In genomic region chr6:139472341-139473038, GRCh38 we compare ENCODE assay signal across 13 cellular contexts.
DNase-seq lines count a peak whose midpoint lies in the region; ATAC-seq and TF ChIP-seq lines count a peak whose summit lies in the region.
"Had no signal": no experiment of that assay in that cellular context is flagged by ENCODE, and none has a peak within 500 bp of the region (broad histone marks: within the 10 kb centered on the region; RNA-seq: fewer than 3 reads in every experiment).

No MANE protein-coding gene starts in this region.

- H3K9me3 ChIP-seq in esophagus muscularis mucosa (no peaks in the 10 kb centered on the region), tibial artery (no peaks in the 10 kb centered on the region), aorta (ENCODE audit: control insufficient read depth, low read length) (no peaks in the 10 kb centered on the region)
- H3K9me3 ChIP-seq: MG63 had no signal

- TF ChIP-seq CTCF in esophagus muscularis mucosa (IDR thresholded peaks at IDR 0.05): no peak
- no peak for TF ChIP-seq CTCF in nephron (IDR thresholded peaks at IDR 0.05; ENCODE audit: unreplicated experiment in 3 of 3)
- TF ChIP-seq CTCF in tibial artery (IDR thresholded peaks at IDR 0.05): no peak

- no peak overlapping the region for H3K4me3 ChIP-seq in esophagus muscularis mucosa
- H3K4me3 ChIP-seq in tibial artery: peak overlapping the region in 1 of 2 donors; percentile 22
- H3K4me3 ChIP-seq in aorta (ENCODE audit: low read length in 2 of 2): peak overlapping the region in 1 of 2 donors; percentile 4
- H3K4me3 ChIP-seq: MG63 had no signal

- no peak for TF ChIP-seq EP300 in esophagus muscularis mucosa (IDR thresholded peaks at IDR 0.05)

- peak; percentile 55 to 87 for DNase-seq in NOMO-1 (lab: John Stamatoyannopoulos, UW; ENCODE audit: unreplicated experiment in 2 of 2)
- no peak for DNase-seq in esophagus muscularis mucosa (ENCODE audit: extremely low spot score)
- no peak for DNase-seq in tibial artery
- DNase-seq in T-helper 2 cell treated with Interferon-gamma antibody and Interleukin-4, amounts not matched to agents 5 μg/mL and 100 μg/mL, for 36 hours (ENCODE audit: low spot score): no peak
- no peak for DNase-seq in aorta
- DNase-seq in HT-29 (ENCODE audit: low spot score): no peak
- DNase-seq: activated CD4-positive, alpha-beta T cell treated with anti-CD3 and anti-CD28 coated beads for 1 hour; activated gamma-delta T cell; MG63; naive B cell had no signal

- no peaks in the 10 kb centered on the region for H3K27me3 Mint-ChIP-seq in nephron (ENCODE audit: low read depth)
- peaks cover under 1% of the 10 kb centered on the region for H3K27me3 Mint-ChIP-seq in T-helper 2 cell treated with Interferon-gamma antibody and Interleukin-4, amounts not matched to agents 5 μg/mL and 100 μg/mL, for 36 hours (ENCODE audit: low read depth)
- H3K27me3 Mint-ChIP-seq: dendritic cell treated with granulocyte-macrophage colony-stimulating factor and Interleukin-4, amounts not matched to agents 40 ng/mL and 50 ng/mL, for 4 days; naive B cell had no signal

- H3K36me3 ChIP-seq in esophagus muscularis mucosa (no peaks in the 10 kb centered on the region), tibial artery (no peaks in the 10 kb centered on the region), aorta (ENCODE audit: control insufficient read depth in 1 of 2, insufficient read depth in 2 of 2, low read length in 1 of 2) (no peaks in the 10 kb centered on the region)
- H3K36me3 ChIP-seq: MG63 had no signal

- ATAC-seq in HG03045 (IDR thresholded peaks at IDR 0.05; ENCODE audit: unreplicated experiment) (no peak), aorta (ENCODE audit: low FRiP score) (no peak)

- intact Hi-C loops in esophagus muscularis mucosa (cut with DNase I): no loop called here
- intact Hi-C loops in tibial artery (cut with DNase I; ENCODE audit: low total_unique reads): no loop called here
- intact Hi-C loops in aorta (cut with DNase I): no loop called here

- H3K9me3 Mint-ChIP-seq in nephron: no peaks in the 10 kb centered on the region
- H3K9me3 Mint-ChIP-seq in T-helper 2 cell treated with Interferon-gamma antibody and Interleukin-4, amounts not matched to agents 5 μg/mL and 100 μg/mL, for 36 hours: no peaks in the 10 kb centered on the region
- H3K9me3 Mint-ChIP-seq: dendritic cell treated with granulocyte-macrophage colony-stimulating factor and Interleukin-4, amounts not matched to agents 40 ng/mL and 50 ng/mL, for 4 days; naive B cell had no signal

- no peaks in the 10 kb centered on the region for H3K27me3 ChIP-seq in esophagus muscularis mucosa
- no peaks in the 10 kb centered on the region for H3K27me3 ChIP-seq in tibial artery
- H3K27me3 ChIP-seq in aorta (ENCODE audit: control insufficient read depth in 1 of 2, insufficient read depth in 2 of 2, low read length in 1 of 2): no peaks in the 10 kb centered on the region
- H3K27me3 ChIP-seq: MG63 had no signal

- H3K27ac ChIP-seq in esophagus muscularis mucosa (replicated peaks in 1 of 4): peak overlapping the region; percentile 58 to 70 (median 63)
- H3K27ac ChIP-seq in tibial artery: peak overlapping the region; percentile 47 to 65
- H3K27ac ChIP-seq in aorta (ENCODE audit: low read depth in 1 of 2, low read length in 2 of 2): peak overlapping the region in 1 of 2 donors; percentile 27

- peaks cover 60% of the 10 kb centered on the region for H3K4me1 Mint-ChIP-seq in nephron
- no peaks in the 10 kb centered on the region for H3K4me1 Mint-ChIP-seq in T-helper 2 cell treated with Interferon-gamma antibody and Interleukin-4, amounts not matched to agents 5 μg/mL and 100 μg/mL, for 36 hours (ENCODE audit: low read depth)

- no peak overlapping the region for H3K4me3 Mint-ChIP-seq in nephron
- no peak overlapping the region for H3K4me3 Mint-ChIP-seq in T-helper 2 cell treated with Interferon-gamma antibody and Interleukin-4, amounts not matched to agents 5 μg/mL and 100 μg/mL, for 36 hours
- H3K4me3 Mint-ChIP-seq: dendritic cell treated with granulocyte-macrophage colony-stimulating factor and Interleukin-4, amounts not matched to agents 40 ng/mL and 50 ng/mL, for 4 days; naive B cell had no signal

- H3K27ac Mint-ChIP-seq in nephron: peak overlapping the region; percentile 97 to 98 (median 98)
- no peak overlapping the region for H3K27ac Mint-ChIP-seq in T-helper 2 cell treated with Interferon-gamma antibody and Interleukin-4, amounts not matched to agents 5 μg/mL and 100 μg/mL, for 36 hours

- no peaks in the 10 kb centered on the region for H3K36me3 Mint-ChIP-seq in nephron (ENCODE audit: low read depth)
- no peaks in the 10 kb centered on the region for H3K36me3 Mint-ChIP-seq in T-helper 2 cell treated with Interferon-gamma antibody and Interleukin-4, amounts not matched to agents 5 μg/mL and 100 μg/mL, for 36 hours (ENCODE audit: low read depth)
- H3K36me3 Mint-ChIP-seq: naive B cell had no signal

- TF ChIP-seq POLR2A in esophagus muscularis mucosa (IDR thresholded peaks at IDR 0.05; ENCODE audit: low read depth): no peak

- WGBS in esophagus muscularis mucosa: 70% methylated on average over 12 of the region's 12 CpGs
- WGBS in aorta, 2 donors: 20 to 24% methylated on average over 12 of the region's 12 CpGs

- peaks cover 10 to 35% (median 31%) of the 10 kb centered on the region in 4 donors for H3K4me1 ChIP-seq in esophagus muscularis mucosa
- peaks cover 0 to 29% (median 24%) of the 10 kb centered on the region in 4 donors for H3K4me1 ChIP-seq in tibial artery
- H3K4me1 ChIP-seq in aorta (ENCODE audit: control insufficient read depth in 1 of 2, insufficient read depth in 2 of 2, low read length in 2 of 2): peaks cover 3 to 5% of the 10 kb centered on the region in 2 donors

Comparison
In these comparisons a context has a peak if more than half of its experiments do, and no peak if none do; other contexts are left out.
1. DNase-seq: peak in NOMO-1 (2 of 2); none in esophagus muscularis mucosa (single experiment), tibial artery (0 of 2), T-helper 2 cell treated with Interferon-gamma antibody and Interleukin-4, amounts not matched to agents 5 μg/mL and 100 μg/mL, for 36 hours (single experiment), aorta (0 of 2) and HT-29 (single experiment).